1 cellular context compared by ENCODE assay signal in genomic region chr1:115782571-115783281, GRCh38.
TF ChIP-seq lines count a peak whose summit lies in the region.

No MANE protein-coding gene starts in this region.

TF ChIP-seq in GM23338, 12 proteins besides CTCF, POLR2A, EP300 and RAD21 (continued from another document):
- TF ChIP-seq ZNF114 (CRISPR knock-in tag; IDR thresholded peaks at IDR 0.05) = no peak
- TF ChIP-seq POLR2AphosphoS5 (IDR thresholded peaks at IDR 0.05; ENCODE audit: low read depth) = no peak
- TF ChIP-seq CREB1 (CRISPR knock-in tag; IDR thresholded peaks at IDR 0.05; ENCODE audit: low read depth) = no peak
- no peak for TF ChIP-seq NANOG (IDR thresholded peaks at IDR 0.05; ENCODE audit: borderline replicate concordance)
- no peak for TF ChIP-seq REST (IDR thresholded peaks at IDR 0.05; ENCODE audit: unreplicated experiment)
